In the genomic region with DNA sequence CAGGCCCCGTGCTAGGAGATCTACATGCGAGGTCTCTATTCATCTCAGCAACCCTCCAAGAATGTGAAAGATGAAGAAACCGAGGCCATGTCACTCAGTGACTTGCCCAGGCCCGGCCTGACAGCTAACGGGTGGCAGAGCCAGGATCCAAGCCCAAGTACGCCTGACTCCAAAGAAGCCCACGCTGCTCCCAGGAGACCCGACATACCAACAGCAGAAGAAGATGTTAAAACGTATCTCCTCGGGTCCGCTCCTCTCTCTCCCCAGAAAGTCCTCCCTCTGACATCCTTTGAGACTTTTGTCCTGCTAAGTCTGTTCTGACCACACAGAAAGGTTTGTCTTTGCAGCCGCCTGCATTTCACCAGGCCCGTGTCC, we compare ENCODE assay signal across 29 cellular contexts.
"Had no signal": no experiment of that assay in that cellular context is flagged by ENCODE, and none has a peak within 500 bp of the region (broad histone marks: within the 10 kb centered on the region; RNA-seq: fewer than 3 reads in every experiment).

No MANE protein-coding gene starts in this region.

- H3K9me3 Mint-ChIP-seq: activated CD4-positive, alpha-beta memory T cell treated with anti-CD3 and anti-CD28 coated beads, Interleukin-2, amount 10 ng/mL, durations not matched to agents 7 days and 5 days; activated T-helper 2 cell treated with anti-CD3 and anti-CD28 coated beads, Interferon-gamma antibody, Interleukin-2, Interleukin-4, amounts not matched to agents 10 μg/mL and 5 μg/mL and 100 μg/mL, durations not matched to agents 14 hours and 24 hours and 36 hours; mesothelial cell of epicardium; naive B cell; nephron progenitor cell; T-helper 1 cell treated with Interleukin-12 subunit alpha and Interleukin-12 subunit beta and Interleukin-4 antibody, amounts not matched to agents 30 μg/mL and 1 μg/mL, for 36 hours had no signal

- H3K4me1 ChIP-seq: pancreas, psoas muscle, vagina had no signal

- FAIRE-seq: endometrium, frontal cortex, islet of Langerhans, pancreas had no signal

- H3K27me3 ChIP-seq: pancreas, vagina had no signal

- H3K36me3 ChIP-seq: pancreas had no signal

- H3K9me3 ChIP-seq: pancreas, psoas muscle, SK-N-SH, thoracic aorta, vagina had no signal

- H3K27ac Mint-ChIP-seq: activated CD4-positive, alpha-beta memory T cell treated with anti-CD3 and anti-CD28 coated beads, Interleukin-2, amount 10 ng/mL, durations not matched to agents 7 days and 5 days; activated T-helper 2 cell treated with anti-CD3 and anti-CD28 coated beads, Interferon-gamma antibody, Interleukin-2, Interleukin-4, amounts not matched to agents 10 μg/mL and 5 μg/mL and 100 μg/mL, durations not matched to agents 14 hours and 24 hours and 36 hours; mesothelial cell of epicardium; nephron progenitor cell; T-helper 1 cell treated with Interleukin-12 subunit alpha and Interleukin-12 subunit beta and Interleukin-4 antibody, amounts not matched to agents 30 μg/mL and 1 μg/mL, for 36 hours had no signal

- DNase-seq: activated CD4-positive, alpha-beta memory T cell treated with anti-CD3 and anti-CD28 coated beads, Interleukin-2, amount 10 ng/mL, durations not matched to agents 7 days and 5 days; activated CD4-positive, alpha-beta T cell treated with anti-CD3 and anti-CD28 coated beads for 48 hours; activated CD8-positive, alpha-beta memory T cell treated with anti-CD3 and anti-CD28 coated beads, Interleukin-2, amount 50 U/mL, for 48 hours; activated naive CD4-positive, alpha-beta T cell; activated T-cell treated with anti-CD3 and anti-CD28 coated beads, Interleukin-2, amount 50 U/mL, for 48 hours; amniotic stem cell; central memory CD4-positive, alpha-beta T cell; dermis blood vessel endothelial cell; effector CD4-positive, alpha-beta T cell; left colon; mammary epithelial cell; naive B cell; nephron progenitor cell; nucleus accumbens; psoas muscle; SK-N-SH; stimulated activated naive CD8-positive, alpha-beta T cell treated with anti-CD3 and anti-CD28 coated beads, Interleukin-15, Interleukin-2, amounts not matched to agents 100 U/mL and 50 U/mL, for 24 hours; SW 1271; T1000; WERI-Rb-1 had no signal

- H3K4me1 Mint-ChIP-seq: activated CD4-positive, alpha-beta memory T cell treated with anti-CD3 and anti-CD28 coated beads, Interleukin-2, amount 10 ng/mL, durations not matched to agents 7 days and 5 days had no signal

- H3K27ac ChIP-seq: pancreas, psoas muscle, thoracic aorta, vagina, WERI-Rb-1 had no signal

- H3K4me3 Mint-ChIP-seq: activated CD4-positive, alpha-beta memory T cell treated with anti-CD3 and anti-CD28 coated beads, Interleukin-2, amount 10 ng/mL, durations not matched to agents 7 days and 5 days; mesothelial cell of epicardium; naive B cell; nephron progenitor cell; T-helper 1 cell treated with Interleukin-12 subunit alpha and Interleukin-12 subunit beta and Interleukin-4 antibody, amounts not matched to agents 30 μg/mL and 1 μg/mL, for 36 hours had no signal

- H3K27me3 Mint-ChIP-seq: activated CD4-positive, alpha-beta memory T cell treated with anti-CD3 and anti-CD28 coated beads, Interleukin-2, amount 10 ng/mL, durations not matched to agents 7 days and 5 days; naive B cell had no signal

- H3K4me3 ChIP-seq: pancreas, psoas muscle, thoracic aorta, vagina had no signal
